Comparison of ENCODE assay signal across 2 cellular contexts in the genomic region with DNA sequence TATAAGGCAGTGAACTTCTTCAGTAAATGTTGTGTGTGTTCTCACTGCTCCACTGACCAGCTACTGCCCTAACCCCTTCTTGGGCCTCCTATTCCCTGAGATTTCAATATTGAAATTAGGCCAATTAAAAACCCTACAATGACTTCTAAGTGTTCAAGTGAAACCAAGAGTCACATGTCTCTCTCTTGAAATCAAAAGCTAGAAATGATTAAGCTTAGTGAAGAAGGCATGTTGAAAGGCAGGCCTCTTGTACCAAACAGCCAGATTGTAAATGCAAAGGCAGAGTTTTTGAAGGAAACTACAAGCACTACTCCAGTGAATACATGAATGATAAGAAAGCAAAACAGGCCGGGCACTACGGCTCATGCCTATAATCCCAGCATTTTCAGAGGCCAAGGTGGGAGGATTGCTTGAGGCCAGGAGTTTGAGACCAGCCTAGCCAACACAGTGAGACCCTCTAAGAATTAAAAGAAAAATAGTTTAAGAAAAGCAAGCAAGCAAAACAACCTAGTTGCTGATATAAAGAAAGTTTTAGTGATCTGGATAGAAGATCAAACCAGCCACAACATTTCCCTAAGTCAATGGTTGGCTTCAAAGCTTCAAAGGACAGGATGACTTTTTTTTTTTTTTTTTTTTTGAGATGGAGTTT.
TF ChIP-seq lines count a peak whose summit lies in the region.

No MANE protein-coding gene starts in this region.

TF ChIP-seq in HepG2, 621 proteins besides CTCF, POLR2A, EP300 and RAD21:
- TF ChIP-seq ZNF432 (CRISPR knock-in tag; IDR thresholded peaks at IDR 0.05; ENCODE audit: borderline replicate concordance) (no peak), NCOA1 (CRISPR knock-in tag; IDR thresholded peaks at IDR 0.05) (0 out of 2 replicates have a peak, but pooled peaks have one; percentile 34)
TF ChIP-seq in HepG2: peak in this region for 1.

TF ChIP-seq in SK-N-SH, 30 proteins besides CTCF, POLR2A, EP300 and RAD21:
- no peak for TF ChIP-seq TEAD4 (IDR thresholded peaks at IDR 0.05; ENCODE audit: borderline replicate concordance, insufficient read depth)
- no peak for TF ChIP-seq FOSL2 (IDR thresholded peaks at IDR 0.05; ENCODE audit: borderline replicate concordance, low read depth)
- TF ChIP-seq, protein P1, sequence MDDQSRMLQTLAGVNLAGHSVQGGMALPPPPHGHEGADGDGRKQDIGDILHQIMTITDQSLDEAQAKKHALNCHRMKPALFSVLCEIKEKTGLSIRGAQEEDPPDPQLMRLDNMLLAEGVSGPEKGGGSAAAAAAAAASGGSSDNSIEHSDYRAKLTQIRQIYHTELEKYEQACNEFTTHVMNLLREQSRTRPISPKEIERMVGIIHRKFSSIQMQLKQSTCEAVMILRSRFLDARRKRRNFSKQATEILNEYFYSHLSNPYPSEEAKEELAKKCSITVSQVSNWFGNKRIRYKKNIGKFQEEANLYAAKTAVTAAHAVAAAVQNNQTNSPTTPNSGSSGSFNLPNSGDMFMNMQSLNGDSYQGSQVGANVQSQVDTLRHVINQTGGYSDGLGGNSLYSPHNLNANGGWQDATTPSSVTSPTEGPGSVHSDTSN (IDR thresholded peaks at IDR 0.05): no peak
- TF ChIP-seq TAF1 (IDR thresholded peaks at IDR 0.05; ENCODE audit: borderline replicate concordance, low read depth, low read length): no peak
- TF ChIP-seq SIN3A (IDR thresholded peaks at IDR 0.05; ENCODE audit: borderline replicate concordance, low read depth, low read length): no peak
- TF ChIP-seq RXRA (IDR thresholded peaks at IDR 0.05; ENCODE audit: borderline replicate concordance, low read depth): no peak
- TF ChIP-seq, protein P2, sequence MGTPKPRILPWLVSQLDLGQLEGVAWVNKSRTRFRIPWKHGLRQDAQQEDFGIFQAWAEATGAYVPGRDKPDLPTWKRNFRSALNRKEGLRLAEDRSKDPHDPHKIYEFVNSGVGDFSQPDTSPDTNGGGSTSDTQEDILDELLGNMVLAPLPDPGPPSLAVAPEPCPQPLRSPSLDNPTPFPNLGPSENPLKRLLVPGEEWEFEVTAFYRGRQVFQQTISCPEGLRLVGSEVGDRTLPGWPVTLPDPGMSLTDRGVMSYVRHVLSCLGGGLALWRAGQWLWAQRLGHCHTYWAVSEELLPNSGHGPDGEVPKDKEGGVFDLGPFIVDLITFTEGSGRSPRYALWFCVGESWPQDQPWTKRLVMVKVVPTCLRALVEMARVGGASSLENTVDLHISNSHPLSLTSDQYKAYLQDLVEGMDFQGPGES (IDR thresholded peaks at IDR 0.05; ENCODE audit: low read depth, low read length): no peak
- TF ChIP-seq SMC3 (IDR thresholded peaks at IDR 0.05; ENCODE audit: low read depth, low read length): no peak
- TF ChIP-seq, protein P3, sequence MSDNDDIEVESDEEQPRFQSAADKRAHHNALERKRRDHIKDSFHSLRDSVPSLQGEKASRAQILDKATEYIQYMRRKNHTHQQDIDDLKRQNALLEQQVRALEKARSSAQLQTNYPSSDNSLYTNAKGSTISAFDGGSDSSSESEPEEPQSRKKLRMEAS (IDR thresholded peaks at IDR 0.05; ENCODE audit: low read depth): no peak
- TF ChIP-seq RFX5 (IDR thresholded peaks at IDR 0.05; ENCODE audit: low read length): no peak
- TF ChIP-seq NRF1 (IDR thresholded peaks at IDR 0.05; ENCODE audit: low read depth, low read length): no peak
- TF ChIP-seq MXI1 (IDR thresholded peaks at IDR 0.05; ENCODE audit: low read depth, low read length): no peak
- no peak for TF ChIP-seq ELF1 (IDR thresholded peaks at IDR 0.05)
TF ChIP-seq in SK-N-SH: peak in this region for 0.
